In genomic region chr9:105554042-105554441, GRCh38 we compare ENCODE assay signal across 17 cellular contexts.
"Had no signal": no experiment of that assay in that cellular context is flagged by ENCODE, and none has a peak within 500 bp of the region (broad histone marks: within the 10 kb centered on the region; RNA-seq: fewer than 3 reads in every experiment).

No MANE protein-coding gene starts in this region.

- H3K9me3 ChIP-seq: esophagus squamous epithelium, gastroesophageal sphincter, neutrophil, right lobe of liver had no signal

- DNase-seq: activated CD4-positive, alpha-beta T cell treated with anti-CD3 and anti-CD28 coated beads, Interleukin-2, amount 50 U/mL, for 4 hours; activated gamma-delta T cell; activated T-cell treated with anti-CD3 and anti-CD28 coated beads, Interleukin-2, amount 50 U/mL, for 1 hour; amygdala; brain microvascular endothelial cell; dorsolateral prefrontal cortex; esophagus squamous epithelium; naive B cell; right lobe of liver; stimulated activated CD4-positive, alpha-beta T cell treated with anti-CD3 and anti-CD28 coated beads, Interleukin-2, amount 100 ng/mL, for 24 hours; stimulated activated naive CD4-positive, alpha-beta T cell; substantia nigra; T-helper 2 cell; trophoblast cell had no signal

- H3K27ac ChIP-seq: brain microvascular endothelial cell, dorsolateral prefrontal cortex, esophagus squamous epithelium, gastroesophageal sphincter, neutrophil, right lobe of liver had no signal

- H3K36me3 ChIP-seq: brain microvascular endothelial cell, esophagus squamous epithelium, gastroesophageal sphincter, neutrophil, right lobe of liver had no signal

- H3K27me3 Mint-ChIP-seq: activated naive CD8-positive, alpha-beta T cell; naive B cell had no signal

- H3K27ac Mint-ChIP-seq: activated naive CD8-positive, alpha-beta T cell; naive B cell had no signal

- H3K27me3 ChIP-seq: brain microvascular endothelial cell, dorsolateral prefrontal cortex, esophagus squamous epithelium, gastroesophageal sphincter, neutrophil, right lobe of liver had no signal

- H3K36me3 Mint-ChIP-seq: naive B cell had no signal

- H3K4me3 ChIP-seq: dorsolateral prefrontal cortex, esophagus squamous epithelium, gastroesophageal sphincter, right lobe of liver had no signal

- H3K9me3 Mint-ChIP-seq: naive B cell had no signal

- H3K4me3 Mint-ChIP-seq: activated naive CD8-positive, alpha-beta T cell had no signal
